Comparison of ENCODE assay signal across 11 cellular contexts in genomic region chr14:96167224-96168148, GRCh38. TPM values are rescaled to one million over a fixed set of nuclear protein-coding genes. Genes with fewer than 3 reads are reported as not detected.
DNase-seq lines count a peak whose midpoint lies in the region; ATAC-seq and TF ChIP-seq lines count a peak whose summit lies in the region.
"Had no signal": no experiment of that assay in that cellular context is flagged by ENCODE, and none has a peak within 500 bp of the region (broad histone marks: within the 10 kb centered on the region; RNA-seq: fewer than 3 reads in every experiment).

No MANE protein-coding gene starts in this region.

- no peaks in the 10 kb centered on the region for H4K20me1 ChIP-seq in neural progenitor cell (ENCODE audit: low read depth)

- DNase-seq in activated CD8-positive, alpha-beta memory T cell treated with anti-CD3 and anti-CD28 coated beads for 24 hours = peak; percentile 26
- DNase-seq in activated CD8-positive, alpha-beta memory T cell treated with anti-CD3 and anti-CD28 coated beads, Interleukin-2, amount 50 U/mL, for 4 hours = no peak
- DNase-seq in DMS 273 treated with DMSO at 0.1 percent for 48 hours (lab: John Stamatoyannopoulos, UW) (no peak), neural progenitor cell (ENCODE audit: low spot score) (no peak), NCI-H1092 treated with DMSO at 0.1 percent for 48 hours (lab: John Stamatoyannopoulos, UW) (no peak), medulla oblongata (ENCODE audit: extremely low spot score) (no peak)
- DNase-seq: activated CD4-positive, alpha-beta T cell treated with anti-CD3 and anti-CD28 coated beads for 4 hours; adrenal gland had no signal

- no peaks in the 10 kb centered on the region for H3K9me3 Mint-ChIP-seq in activated T-helper 17 cell treated with anti-CD3 and anti-CD28 coated beads, Interleukin-2, amount 50 U/mL, for 72 hours
- H3K9me3 Mint-ChIP-seq in neural progenitor cell = peaks cover 2% of the 10 kb centered on the region

- H3K9ac ChIP-seq in neural progenitor cell = no peak overlapping the region

- no peak overlapping the region for H3K4me2 ChIP-seq in neural progenitor cell

- H3K36me3 Mint-ChIP-seq in activated T-helper 17 cell treated with anti-CD3 and anti-CD28 coated beads, Interleukin-2, amount 50 U/mL, for 72 hours (ENCODE audit: low read depth) = no peaks in the 10 kb centered on the region
- H3K36me3 Mint-ChIP-seq in neural progenitor cell = no peaks in the 10 kb centered on the region

- 48 to 100% methylated on average over 2 of the region's 8 CpGs for WGBS in gastroesophageal sphincter (ENCODE audit: low coverage in 1 of 2), 2 donors

- no peak overlapping the region for H3K4me3 Mint-ChIP-seq in activated T-helper 17 cell treated with anti-CD3 and anti-CD28 coated beads, Interleukin-2, amount 50 U/mL, for 72 hours
- H3K4me3 Mint-ChIP-seq in neural progenitor cell = no peak overlapping the region
- H3K4me3 Mint-ChIP-seq: B cell had no signal

- H3K9me3 ChIP-seq in gastroesophageal sphincter (no peaks in the 10 kb centered on the region), neural progenitor cell (ENCODE audit: low read depth) (no peaks in the 10 kb centered on the region)
- H3K9me3 ChIP-seq: adrenal gland had no signal

- TF ChIP-seq CTCF in gastroesophageal sphincter (IDR thresholded peaks at IDR 0.05) (no peak), neural progenitor cell (IDR thresholded peaks at IDR 0.05) (no peak)

- H3K27me3 Mint-ChIP-seq in activated T-helper 17 cell treated with anti-CD3 and anti-CD28 coated beads, Interleukin-2, amount 50 U/mL, for 72 hours = peaks cover 8% of the 10 kb centered on the region
- peaks cover 7% of the 10 kb centered on the region for H3K27me3 Mint-ChIP-seq in neural progenitor cell (ENCODE audit: insufficient read depth, low read depth)

- ATAC-seq in activated T-helper 17 cell treated with anti-CD3 and anti-CD28 coated beads, Interleukin-2, amount 50 U/mL, for 72 hours (replicated peaks) = peak; percentile 38
- ATAC-seq in gastroesophageal sphincter = peak; percentile 56

- no peak overlapping the region for H2AFZ ChIP-seq in neural progenitor cell (replicated peaks)

- TF ChIP-seq EP300 in gastroesophageal sphincter (IDR thresholded peaks at IDR 0.05) = no peak

- H3K36me3 ChIP-seq in gastroesophageal sphincter = no peaks in the 10 kb centered on the region
- no peaks in the 10 kb centered on the region for H3K36me3 ChIP-seq in neural progenitor cell
- H3K36me3 ChIP-seq: adrenal gland had no signal

- no peak for TF ChIP-seq POLR2A in gastroesophageal sphincter (IDR thresholded peaks at IDR 0.05)

- H3K27ac Mint-ChIP-seq in activated T-helper 17 cell treated with anti-CD3 and anti-CD28 coated beads, Interleukin-2, amount 50 U/mL, for 72 hours = no peak overlapping the region
- no peak overlapping the region for H3K27ac Mint-ChIP-seq in neural progenitor cell
- H3K27ac Mint-ChIP-seq: B cell had no signal

- H3K4me1 Mint-ChIP-seq in activated T-helper 17 cell treated with anti-CD3 and anti-CD28 coated beads, Interleukin-2, amount 50 U/mL, for 72 hours = no peaks in the 10 kb centered on the region
- peaks cover 3% of the 10 kb centered on the region for H3K4me1 Mint-ChIP-seq in neural progenitor cell
- H3K4me1 Mint-ChIP-seq: B cell had no signal

- H3K27me3 ChIP-seq in gastroesophageal sphincter = no peaks in the 10 kb centered on the region
- no peaks in the 10 kb centered on the region for H3K27me3 ChIP-seq in neural progenitor cell
- H3K27me3 ChIP-seq: adrenal gland had no signal

- no peak overlapping the region for H3K4me3 ChIP-seq in gastroesophageal sphincter
- no peak overlapping the region for H3K4me3 ChIP-seq in neural progenitor cell
- H3K4me3 ChIP-seq: adrenal gland had no signal

- H3K79me2 ChIP-seq in neural progenitor cell (ENCODE audit: low read depth) = no peaks in the 10 kb centered on the region

- H3K4me1 ChIP-seq in gastroesophageal sphincter (peaks cover 0 to 8% (median 0%) of the 10 kb centered on the region in 3 donors), neural progenitor cell (no peaks in the 10 kb centered on the region)
- H3K4me1 ChIP-seq: adrenal gland had no signal

- H3F3A ChIP-seq in neural progenitor cell (ENCODE audit: low read depth) = no peaks in the 10 kb centered on the region

- H3K27ac ChIP-seq in gastroesophageal sphincter (no peak overlapping the region), neural progenitor cell (no peak overlapping the region)
- H3K27ac ChIP-seq: adrenal gland had no signal

RNA-seq across cellular contexts. Expression of gene BDKRB2, which starts 37.2 kb away (rescaled TPM):
- total RNA-seq in activated T-helper 17 cell treated with anti-CD3 and anti-CD28 coated beads, Interleukin-2, amount 50 U/mL, for 72 hours = not detected
- 10 to 100 TPM in 1 of 4 donors, 1 to 10 TPM in 3; 3.3 to 13.6 (median 8.3) TPM for total RNA-seq in gastroesophageal sphincter
- 0.37 TPM in 2 replicates for total RNA-seq in neural progenitor cell (ENCODE audit: low replicate concordance)
- total RNA-seq: B cell had no signal
